ENCODE assay signal across 22 cellular contexts in the genomic region with DNA sequence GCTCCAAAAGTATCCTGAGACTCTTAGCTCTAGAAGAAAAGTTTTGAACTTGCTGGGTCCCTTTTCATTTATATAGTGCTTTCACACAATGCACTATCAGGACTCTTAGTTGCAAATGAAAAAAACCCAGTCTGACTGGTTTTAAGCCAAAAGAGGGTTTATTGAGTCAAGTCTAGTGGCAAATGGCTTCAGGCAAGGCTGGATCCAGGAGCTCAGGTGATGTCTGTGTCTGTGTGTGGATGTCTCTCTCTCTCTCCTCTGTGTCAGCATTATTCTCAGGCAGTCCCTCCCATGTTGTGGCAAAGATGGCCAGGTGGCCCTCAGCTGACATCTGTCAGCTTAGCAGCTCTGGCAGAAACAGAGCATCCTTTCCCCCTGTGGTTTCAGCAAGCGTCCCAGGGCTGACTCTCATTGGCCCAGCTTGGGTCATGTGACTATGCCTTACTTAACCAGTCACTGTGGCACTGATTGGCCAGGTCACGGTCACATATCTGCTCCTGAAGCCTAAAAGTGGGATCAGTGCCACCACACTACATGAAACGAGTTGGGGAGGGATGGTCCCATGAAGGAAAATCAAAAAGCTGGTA.
DNase-seq lines count a peak whose midpoint lies in the region; ATAC-seq, FAIRE-seq and TF ChIP-seq lines count a peak whose summit lies in the region.
"Had no signal": no experiment of that assay in that cellular context is flagged by ENCODE, and none has a peak within 500 bp of the region (broad histone marks: within the 10 kb centered on the region; RNA-seq: fewer than 3 reads in every experiment).

No MANE protein-coding gene starts in this region.

- no peak for FAIRE-seq in D721Med (lab: Jason Lieb, UNC)
- FAIRE-seq: HTR-8/SVneo had no signal

- H3K4me3 ChIP-seq in HEK293 (ENCODE audit: low read depth, low read length) = no peak overlapping the region
- H3K4me3 ChIP-seq: esophagus squamous epithelium, left lung, thyroid gland had no signal

- H3K9me3 ChIP-seq in HEK293 (ENCODE audit: control insufficient read depth, insufficient read depth, low read depth, low read length) = no peaks in the 10 kb centered on the region
- H3K9me3 ChIP-seq: esophagus squamous epithelium, left lung, thyroid gland had no signal

- DNase-seq in DMS 273 (lab: John Stamatoyannopoulos, UW; ENCODE audit: unreplicated experiment) = peak; percentile 56
- no peak for DNase-seq in DMS 273 treated with DMSO at 0.1 percent for 48 hours (lab: John Stamatoyannopoulos, UW)
- peak; percentile 92 for DNase-seq in RPMI8226
- peak; percentile 70 for DNase-seq in islet precursor cell
- DNase-seq in D721Med (ENCODE audit: insufficient read length, low spot score) = no peak
- DNase-seq in GM19238 (ENCODE audit: insufficient read length, low spot score) = no peak
- DNase-seq: activated CD4-positive, CD25-positive, alpha-beta regulatory T cell treated with anti-CD3 and anti-CD28 coated beads, Interleukin-2, amount 50 U/mL, for 72 hours; CD4-positive, alpha-beta T cell; dermis blood vessel endothelial cell; esophagus squamous epithelium; GF-D8; hypothalamus; left lung; MV-4-11; NCI-H2227 treated with DMSO at 0.1 percent for 48 hours; T-cell; thyroid gland had no signal

- ATAC-seq in GM21367 (IDR thresholded peaks at IDR 0.05; ENCODE audit: unreplicated experiment) = no peak
- ATAC-seq: left lung, Panc1, T-cell had no signal

- TF ChIP-seq CTCF in HEK293 (tag by site-specific recombination; IDR thresholded peaks at IDR 0.05) (no peak), D721Med (IDR thresholded peaks at IDR 0.05; ENCODE audit: insufficient read depth, missing control alignments) (no peak)

- H3K4me1 ChIP-seq in HEK293 (ENCODE audit: control insufficient read depth, insufficient read depth, low read length) = no peaks in the 10 kb centered on the region

- H3K36me3 ChIP-seq in HEK293 (ENCODE audit: control insufficient read depth in 2 of 2, insufficient read depth in 1 of 2, low read length in 2 of 2) = peaks cover 0 to 7% of the 10 kb centered on the region in 2 experiments; a peak in 2 of 3 replicates
- H3K36me3 ChIP-seq: esophagus squamous epithelium, left lung, thyroid gland had no signal

- CTCF ChIA-PET in HEK293 (lab: Yijun Ruan, JAX) = interaction anchor here (0.8 to 2.2 kb wide), 5 partner anchors 23 to 166 kb away, joined by 3 to 11 read pairs (median 4); no protein-coding TSS in a partner anchor

- POLR2A ChIA-PET in HEK293 (lab: Yijun Ruan, JAX) = interaction anchor here (1.1 to 1.5 kb wide), 2 partner anchors 25 to 76 kb away, joined by 3 to 4 read pairs; no protein-coding TSS in a partner anchor

- H3K27ac ChIP-seq in HEK293 (ENCODE audit: extremely low read depth, low read depth, low read length) = no peak overlapping the region
- H3K27ac ChIP-seq: 22Rv1, esophagus squamous epithelium, left lung, thyroid gland had no signal

TF ChIP-seq in HEK293, 187 proteins besides CTCF, POLR2A, EP300 and RAD21:
- TF ChIP-seq ZNF10 (tag by site-specific recombination; IDR thresholded peaks at IDR 0.05) = no peak
- TF ChIP-seq FEZF1 (tag by site-specific recombination; IDR thresholded peaks at IDR 0.05) = peak; percentile 44; the same call in 1 of the 2 replicates

Comparison
In these comparisons a context has a peak if more than half of its experiments do, and no peak if none do; other contexts are left out.
1. DNase-seq: peak in DMS 273 (single experiment), RPMI8226 (single experiment) and islet precursor cell (single experiment); none in DMS 273 treated with DMSO at 0.1 percent for 48 hours (single experiment), D721Med (single experiment) and GM19238 (single experiment).